ENCODE assay signal across 16 cellular contexts in the genomic region with DNA sequence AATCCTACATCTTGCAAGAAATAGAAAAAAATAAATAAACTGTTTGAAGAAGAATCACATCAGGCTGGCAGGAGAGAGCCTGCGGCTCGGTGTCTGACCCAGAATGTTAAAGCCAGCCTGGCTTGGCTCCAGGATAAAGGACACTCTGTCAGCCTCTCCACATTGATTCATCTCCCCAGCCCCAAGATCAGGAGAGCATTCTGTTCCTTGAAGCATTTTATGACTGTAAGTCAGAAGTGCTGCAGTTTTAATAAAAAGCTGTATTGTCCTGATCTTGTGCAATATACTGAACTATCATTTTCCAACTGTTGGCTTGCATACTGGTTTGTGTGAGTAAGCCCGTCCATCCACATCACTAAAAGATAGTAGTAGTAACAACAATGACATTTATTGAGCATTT.
DNase-seq lines count a peak whose midpoint lies in the region; ATAC-seq and TF ChIP-seq lines count a peak whose summit lies in the region.
"Had no signal": no experiment of that assay in that cellular context is flagged by ENCODE, and none has a peak within 500 bp of the region (broad histone marks: within the 10 kb centered on the region; RNA-seq: fewer than 3 reads in every experiment).

No MANE protein-coding gene starts in this region.

- no peak overlapping the region for H3K27ac ChIP-seq in adrenal gland
- peak overlapping the region in 3 of 4 donors; percentile 37 to 48 (median 48) for H3K27ac ChIP-seq in sigmoid colon
- no peak overlapping the region for H3K27ac ChIP-seq in RWPE1

- intact Hi-C loops in adrenal gland (cut with DNase I) (no loop called here), sigmoid colon (cut with DNase I) (loop anchor here (2.0 to 5.0 kb wide), 2 partner anchors 27 to 664 kb away; a partner anchor contains a TSS)

- H3K36me3 ChIP-seq in adrenal gland (replicated peaks in 1 of 2) (no peaks in the 10 kb centered on the region), sigmoid colon (no peaks in the 10 kb centered on the region)

- H3K9me3 ChIP-seq in adrenal gland (replicated peaks in 1 of 3) (no peaks in the 10 kb centered on the region), sigmoid colon (peaks cover 0 to 3% (median 0%) of the 10 kb centered on the region in 4 donors)

- H3K27me3 ChIP-seq in adrenal gland = no peaks in the 10 kb centered on the region
- H3K27me3 ChIP-seq in sigmoid colon = no peaks in the 10 kb centered on the region

- TF ChIP-seq EP300 in sigmoid colon (IDR thresholded peaks at IDR 0.05) = peak; percentile 7 to 65 (median 37)

- no peak for TF ChIP-seq POLR2A in adrenal gland (IDR thresholded peaks at IDR 0.05)
- no peak for TF ChIP-seq POLR2A in sigmoid colon (IDR thresholded peaks at IDR 0.05)

- DNase-seq in G401 (ENCODE audit: low spot score) = peak; percentile 10
- DNase-seq in adrenal gland = peak; percentile 25 to 79 (median 44)
- DNase-seq in kidney glomerular epithelial cell (lab: John Stamatoyannopoulos, UW) = peak; percentile 28
- peak; percentile 82 for DNase-seq in sigmoid colon
- no peak for DNase-seq in RWPE1 (ENCODE audit: low spot score)
- DNase-seq in activated effector memory CD4-positive, alpha-beta T cell treated with Interleukin-2 at 50 U/mL for 16 hours = no peak
- DNase-seq: AML-193, DMS53, H9, NCI-H1105 treated with DMSO at 0.1 percent for 48 hours, NCI-H187, NCI-H446 treated with DMSO at 0.1 percent for 48 hours, NCI-H774 had no signal

- in situ Hi-C loops in G401 (cut with HindIII; ENCODE audit: low sequenced_read_pairs) = no loop called here

- POLR2A ChIA-PET in RWPE1 (lab: Yijun Ruan, JAX; ENCODE audit: low non-redundant PET) = no interaction called here

- TF ChIP-seq CTCF in adrenal gland (IDR thresholded peaks at IDR 0.05) = no peak
- no peak for TF ChIP-seq CTCF in sigmoid colon (IDR thresholded peaks at IDR 0.05)
- no peak for TF ChIP-seq CTCF in RWPE1 (conservative IDR thresholded peaks at IDR 0.05; ENCODE audit: low read depth)

- ATAC-seq in GM19035 (IDR thresholded peaks at IDR 0.05; ENCODE audit: unreplicated experiment) = no peak
- ATAC-seq: K562, Panc1 had no signal

- H3K4me3 ChIP-seq in adrenal gland (no peak overlapping the region), sigmoid colon (no peak overlapping the region)
- H3K4me3 ChIP-seq: K562 had no signal

- no peaks in the 10 kb centered on the region for H3K4me1 ChIP-seq in adrenal gland (replicated peaks in 1 of 2)
- peaks cover 2 to 22% (median 19%) of the 10 kb centered on the region in 4 donors for H3K4me1 ChIP-seq in sigmoid colon

- CTCF ChIA-PET in RWPE1 (lab: Yijun Ruan, JAX) = interaction anchor here (0.5 to 0.7 kb wide), 2 partner anchors 29 to 600 kb away, joined by 3 to 6 read pairs; no protein-coding TSS in a partner anchor

- WGBS in adrenal gland, 4 donors = 14 to 23% (median 18%) methylated on average over 3 of the region's 3 CpGs
- whole genome bisulfite sequencing in sigmoid colon, 2 donors = 10 to 38% methylated on average over 3 of the region's 3 CpGs

Comparison
In these comparisons a context has a peak if more than half of its experiments do, and no peak if none do; other contexts are left out.
1. DNase-seq: peak in G401 (single experiment), adrenal gland (7 of 7), kidney glomerular epithelial cell (single experiment) and sigmoid colon (single experiment); none in RWPE1 (single experiment) and activated effector memory CD4-positive, alpha-beta T cell treated with Interleukin-2 at 50 U/mL for 16 hours (single experiment).
2. H3K27ac ChIP-seq: peak in sigmoid colon (3 of 4); none in adrenal gland (0 of 5) and RWPE1 (single experiment).